ENCODE assay signal across 1 cellular context in the genomic region with DNA sequence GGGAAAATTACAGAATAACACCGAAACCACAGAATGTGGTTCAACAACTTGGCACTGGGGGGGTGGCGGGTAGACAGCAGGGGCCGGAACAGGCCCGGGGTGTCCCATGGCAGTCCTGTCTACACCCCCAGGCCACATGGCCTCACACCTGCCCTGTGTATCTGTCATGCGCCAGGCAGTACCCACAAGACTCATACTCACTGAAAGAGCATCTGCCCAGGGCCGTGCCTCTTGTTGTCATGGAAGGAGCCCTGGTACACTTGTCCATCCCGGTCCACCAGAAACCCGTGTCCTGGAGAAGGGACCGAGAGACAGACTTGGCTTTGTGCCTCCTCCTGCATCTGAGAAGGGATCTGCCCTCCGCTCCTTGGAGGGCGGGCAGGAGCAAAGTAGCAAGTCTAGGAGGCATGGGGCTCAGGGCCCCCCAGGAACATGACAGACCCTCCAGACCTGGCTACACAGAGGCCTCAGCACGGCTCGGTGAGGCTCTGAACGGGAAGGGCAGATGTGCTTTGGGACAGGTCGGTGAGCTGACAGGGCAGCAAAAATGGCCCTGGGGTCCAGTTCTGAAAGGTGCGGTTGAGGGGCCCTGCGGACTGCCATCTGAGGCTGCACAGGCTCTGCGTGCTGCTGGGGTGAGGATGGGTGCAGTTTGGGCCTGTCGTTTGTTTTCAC.
TF ChIP-seq lines count a peak whose summit lies in the region.

No MANE protein-coding gene starts in this region.

TF ChIP-seq in HEK293T, 16 proteins besides CTCF, POLR2A, EP300 and RAD21 (continued from another document):
- TF ChIP-seq, protein P1, sequence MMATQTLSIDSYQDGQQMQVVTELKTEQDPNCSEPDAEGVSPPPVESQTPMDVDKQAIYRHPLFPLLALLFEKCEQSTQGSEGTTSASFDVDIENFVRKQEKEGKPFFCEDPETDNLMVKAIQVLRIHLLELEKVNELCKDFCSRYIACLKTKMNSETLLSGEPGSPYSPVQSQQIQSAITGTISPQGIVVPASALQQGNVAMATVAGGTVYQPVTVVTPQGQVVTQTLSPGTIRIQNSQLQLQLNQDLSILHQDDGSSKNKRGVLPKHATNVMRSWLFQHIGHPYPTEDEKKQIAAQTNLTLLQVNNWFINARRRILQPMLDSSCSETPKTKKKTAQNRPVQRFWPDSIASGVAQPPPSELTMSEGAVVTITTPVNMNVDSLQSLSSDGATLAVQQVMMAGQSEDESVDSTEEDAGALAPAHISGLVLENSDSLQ (IDR thresholded peaks at IDR 0.05) = no peak
- TF ChIP-seq L3MBTL2 (conservative IDR thresholded peaks at IDR 0.05) (no peak), NFRKB (IDR thresholded peaks at IDR 0.05) (no peak), CTBP1 (IDR thresholded peaks at IDR 0.05; ENCODE audit: borderline replicate concordance) (no peak), ZNF384 (IDR thresholded peaks at IDR 0.05) (no peak), SP1 (IDR thresholded peaks at IDR 0.05) (no peak), FOXK2 (IDR thresholded peaks at IDR 0.05) (no peak)
TF ChIP-seq in HEK293T: peak in this region for 0.
